In the genomic region with DNA sequence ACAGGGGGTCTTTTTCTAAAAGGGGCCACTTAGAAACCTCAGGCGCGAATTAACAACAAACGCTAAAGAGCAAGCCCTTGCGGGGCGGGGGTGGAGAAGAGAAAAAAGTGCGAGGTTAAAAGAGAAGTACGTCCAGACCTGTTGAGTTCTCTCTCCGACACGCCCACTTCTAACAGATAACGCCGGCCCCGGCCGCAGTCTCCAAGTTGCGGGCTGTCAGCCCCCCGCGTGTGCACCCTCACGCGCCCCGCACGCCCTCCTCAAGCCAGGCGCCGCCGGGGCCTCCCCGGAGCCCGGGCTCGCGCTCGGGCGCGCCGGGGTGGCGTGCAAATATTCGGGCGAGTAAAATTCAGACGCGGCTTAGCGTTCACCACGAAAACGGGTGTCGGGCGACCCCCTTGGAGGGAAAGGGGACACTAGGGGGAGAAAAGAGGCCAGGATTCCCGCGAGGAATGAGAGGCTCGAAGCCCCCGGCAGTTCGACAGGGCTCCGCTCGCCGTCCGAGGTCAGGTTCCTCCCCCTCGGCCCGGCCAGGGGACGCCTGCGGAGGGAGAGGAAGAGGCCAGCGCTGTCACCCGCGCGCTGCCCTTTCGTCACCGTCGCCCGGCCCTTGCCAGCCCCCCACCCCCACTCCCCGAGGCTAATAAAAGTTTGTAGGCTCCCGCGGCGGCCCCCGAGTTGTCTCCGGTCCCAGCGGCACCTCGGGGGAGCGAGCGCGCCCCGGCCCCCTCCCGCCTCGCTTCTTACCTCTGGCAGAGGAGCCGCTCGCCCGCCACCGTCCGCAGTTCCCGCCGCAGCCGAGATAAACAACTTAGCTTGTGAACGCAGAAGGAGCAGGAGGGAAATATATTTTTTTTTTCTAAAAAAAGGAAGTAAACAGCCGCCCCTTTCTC, we compare ENCODE assay signal across 1 cellular context.
TF ChIP-seq lines count a peak whose summit lies in the region.

No MANE protein-coding gene starts in this region.

TF ChIP-seq in K562, 482 proteins besides CTCF, POLR2A, EP300 and RAD21 (continued from another document):
- TF ChIP-seq, protein P1, sequence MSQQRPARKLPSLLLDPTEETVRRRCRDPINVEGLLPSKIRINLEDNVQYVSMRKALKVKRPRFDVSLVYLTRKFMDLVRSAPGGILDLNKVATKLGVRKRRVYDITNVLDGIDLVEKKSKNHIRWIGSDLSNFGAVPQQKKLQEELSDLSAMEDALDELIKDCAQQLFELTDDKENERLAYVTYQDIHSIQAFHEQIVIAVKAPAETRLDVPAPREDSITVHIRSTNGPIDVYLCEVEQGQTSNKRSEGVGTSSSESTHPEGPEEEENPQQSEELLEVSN (IDR thresholded peaks at IDR 0.05; ENCODE audit: borderline replicate concordance in 1 of 2, extremely low read depth in 1 of 2, insufficient read depth in 1 of 2, insufficient read length in 1 of 2, low read depth in 1 of 2, low read length in 1 of 2, poor library complexity in 1 of 2, severe bottlenecking in 1 of 2), result peak in 1 of 2 experiments; percentile 33
- no peak for TF ChIP-seq ZNF76 (CRISPR knock-in tag; IDR thresholded peaks at IDR 0.05; ENCODE audit: borderline replicate concordance)
- TF ChIP-seq EGR1 (conservative IDR thresholded peaks at IDR 0.05), result peak; percentile 75
- TF ChIP-seq, protein P2, sequence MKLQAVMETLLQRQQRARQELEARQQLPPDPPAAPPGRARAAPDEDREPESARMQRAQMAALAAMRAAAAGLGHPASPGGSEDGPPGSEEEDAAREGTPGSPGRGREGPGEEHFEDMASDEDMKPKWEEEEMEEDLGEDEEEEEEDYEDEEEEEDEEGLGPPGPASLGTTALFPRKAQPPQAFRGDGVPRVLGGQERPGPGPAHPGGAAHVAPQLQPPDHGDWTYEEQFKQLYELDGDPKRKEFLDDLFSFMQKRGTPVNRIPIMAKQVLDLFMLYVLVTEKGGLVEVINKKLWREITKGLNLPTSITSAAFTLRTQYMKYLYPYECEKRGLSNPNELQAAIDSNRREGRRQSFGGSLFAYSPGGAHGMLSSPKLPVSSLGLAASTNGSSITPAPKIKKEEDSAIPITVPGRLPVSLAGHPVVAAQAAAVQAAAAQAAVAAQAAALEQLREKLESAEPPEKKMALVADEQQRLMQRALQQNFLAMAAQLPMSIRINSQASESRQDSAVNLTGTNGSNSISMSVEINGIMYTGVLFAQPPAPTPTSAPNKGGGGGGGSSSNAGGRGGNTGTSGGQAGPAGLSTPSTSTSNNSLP (IDR thresholded peaks at IDR 0.05; ENCODE audit: borderline replicate concordance, low read depth, low read length), result no peak
- TF ChIP-seq ESRRA (IDR thresholded peaks at IDR 0.05; ENCODE audit: borderline replicate concordance, low read depth), result no peak
- TF ChIP-seq SIN3A (IDR thresholded peaks at IDR 0.05; ENCODE audit: borderline replicate concordance in 2 of 2, control insufficient read depth in 1 of 2, low read depth in 2 of 2, low read length in 2 of 2), result peak; percentile 10 to 88; a peak in 2 of 4 replicates
- TF ChIP-seq, protein P3, sequence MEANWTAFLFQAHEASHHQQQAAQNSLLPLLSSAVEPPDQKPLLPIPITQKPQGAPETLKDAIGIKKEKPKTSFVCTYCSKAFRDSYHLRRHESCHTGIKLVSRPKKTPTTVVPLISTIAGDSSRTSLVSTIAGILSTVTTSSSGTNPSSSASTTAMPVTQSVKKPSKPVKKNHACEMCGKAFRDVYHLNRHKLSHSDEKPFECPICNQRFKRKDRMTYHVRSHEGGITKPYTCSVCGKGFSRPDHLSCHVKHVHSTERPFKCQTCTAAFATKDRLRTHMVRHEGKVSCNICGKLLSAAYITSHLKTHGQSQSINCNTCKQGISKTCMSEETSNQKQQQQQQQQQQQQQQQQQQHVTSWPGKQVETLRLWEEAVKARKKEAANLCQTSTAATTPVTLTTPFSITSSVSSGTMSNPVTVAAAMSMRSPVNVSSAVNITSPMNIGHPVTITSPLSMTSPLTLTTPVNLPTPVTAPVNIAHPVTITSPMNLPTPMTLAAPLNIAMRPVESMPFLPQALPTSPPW (CRISPR knock-in tag; IDR thresholded peaks at IDR 0.05), result no peak
- no peak for TF ChIP-seq PURB (CRISPR knock-in tag; IDR thresholded peaks at IDR 0.05; ENCODE audit: low read depth)
- TF ChIP-seq NFIX (CRISPR knock-in tag; IDR thresholded peaks at IDR 0.05; ENCODE audit: low read depth), result no peak
- TF ChIP-seq, protein P4, sequence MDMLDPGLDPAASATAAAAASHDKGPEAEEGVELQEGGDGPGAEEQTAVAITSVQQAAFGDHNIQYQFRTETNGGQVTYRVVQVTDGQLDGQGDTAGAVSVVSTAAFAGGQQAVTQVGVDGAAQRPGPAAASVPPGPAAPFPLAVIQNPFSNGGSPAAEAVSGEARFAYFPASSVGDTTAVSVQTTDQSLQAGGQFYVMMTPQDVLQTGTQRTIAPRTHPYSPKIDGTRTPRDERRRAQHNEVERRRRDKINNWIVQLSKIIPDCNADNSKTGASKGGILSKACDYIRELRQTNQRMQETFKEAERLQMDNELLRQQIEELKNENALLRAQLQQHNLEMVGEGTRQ (CRISPR knock-in tag; IDR thresholded peaks at IDR 0.05), result no peak
- no peak for TF ChIP-seq ATF1 (CRISPR knock-in tag; IDR thresholded peaks at IDR 0.05)
- 0 out of 2 replicates have a peak, but pooled peaks have one; percentile 6 for TF ChIP-seq ATF1 (tag; IDR thresholded peaks at IDR 0.05)
- TF ChIP-seq, protein P5, sequence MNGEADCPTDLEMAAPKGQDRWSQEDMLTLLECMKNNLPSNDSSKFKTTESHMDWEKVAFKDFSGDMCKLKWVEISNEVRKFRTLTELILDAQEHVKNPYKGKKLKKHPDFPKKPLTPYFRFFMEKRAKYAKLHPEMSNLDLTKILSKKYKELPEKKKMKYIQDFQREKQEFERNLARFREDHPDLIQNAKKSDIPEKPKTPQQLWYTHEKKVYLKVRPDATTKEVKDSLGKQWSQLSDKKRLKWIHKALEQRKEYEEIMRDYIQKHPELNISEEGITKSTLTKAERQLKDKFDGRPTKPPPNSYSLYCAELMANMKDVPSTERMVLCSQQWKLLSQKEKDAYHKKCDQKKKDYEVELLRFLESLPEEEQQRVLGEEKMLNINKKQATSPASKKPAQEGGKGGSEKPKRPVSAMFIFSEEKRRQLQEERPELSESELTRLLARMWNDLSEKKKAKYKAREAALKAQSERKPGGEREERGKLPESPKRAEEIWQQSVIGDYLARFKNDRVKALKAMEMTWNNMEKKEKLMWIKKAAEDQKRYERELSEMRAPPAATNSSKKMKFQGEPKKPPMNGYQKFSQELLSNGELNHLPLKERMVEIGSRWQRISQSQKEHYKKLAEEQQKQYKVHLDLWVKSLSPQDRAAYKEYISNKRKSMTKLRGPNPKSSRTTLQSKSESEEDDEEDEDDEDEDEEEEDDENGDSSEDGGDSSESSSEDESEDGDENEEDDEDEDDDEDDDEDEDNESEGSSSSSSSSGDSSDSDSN (IDR thresholded peaks at IDR 0.05; ENCODE audit: borderline replicate concordance in 1 of 2, low read depth in 2 of 2, low read length in 2 of 2), result peak; percentile 81 to 85; a peak in 2 of 4 replicates
- no peak for TF ChIP-seq HMG20B (CRISPR knock-in tag; IDR thresholded peaks at IDR 0.05)
- peak; percentile 45 for TF ChIP-seq CTBP1 (IDR thresholded peaks at IDR 0.05; ENCODE audit: borderline replicate concordance)
- TF ChIP-seq GTF2E2 (tag; IDR thresholded peaks at IDR 0.05), result no peak
- TF ChIP-seq, protein P6, sequence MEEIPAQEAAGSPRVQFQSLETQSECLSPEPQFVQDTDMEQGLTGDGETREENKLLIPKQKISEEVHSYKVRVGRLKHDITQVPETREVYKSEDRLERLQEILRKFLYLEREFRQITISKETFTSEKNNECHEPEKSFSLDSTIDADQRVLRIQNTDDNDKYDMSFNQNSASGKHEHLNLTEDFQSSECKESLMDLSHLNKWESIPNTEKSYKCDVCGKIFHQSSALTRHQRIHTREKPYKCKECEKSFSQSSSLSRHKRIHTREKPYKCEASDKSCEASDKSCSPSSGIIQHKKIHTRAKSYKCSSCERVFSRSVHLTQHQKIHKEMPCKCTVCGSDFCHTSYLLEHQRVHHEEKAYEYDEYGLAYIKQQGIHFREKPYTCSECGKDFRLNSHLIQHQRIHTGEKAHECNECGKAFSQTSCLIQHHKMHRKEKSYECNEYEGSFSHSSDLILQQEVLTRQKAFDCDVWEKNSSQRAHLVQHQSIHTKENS (CRISPR knock-in tag; IDR thresholded peaks at IDR 0.05), result no peak
- no peak for TF ChIP-seq ZNF212 (CRISPR knock-in tag; IDR thresholded peaks at IDR 0.05)
- peak; percentile 52; the same call in 1 of the 2 replicates for TF ChIP-seq RB1 (IDR thresholded peaks at IDR 0.05; ENCODE audit: low read depth)
- no peak for TF ChIP-seq ELF4 (CRISPR knock-in tag; IDR thresholded peaks at IDR 0.05)
- no peak for TF ChIP-seq ESRRB (CRISPR knock-in tag; IDR thresholded peaks at IDR 0.05; ENCODE audit: borderline replicate concordance)
- TF ChIP-seq WHSC1 (IDR thresholded peaks at IDR 0.05; ENCODE audit: low read length), result no peak
- TF ChIP-seq HEY1 (CRISPR knock-in tag; IDR thresholded peaks at IDR 0.05; ENCODE audit: borderline replicate concordance), result no peak
- TF ChIP-seq ZNF174 (CRISPR knock-in tag; IDR thresholded peaks at IDR 0.05), result no peak
- peak; percentile 68 for TF ChIP-seq RBFOX2 (IDR thresholded peaks at IDR 0.05; ENCODE audit: low read depth, low read length)
- peak; percentile 45 for TF ChIP-seq RBBP5 (IDR thresholded peaks at IDR 0.05; ENCODE audit: borderline replicate concordance, insufficient read depth, low read length, poor library complexity, severe bottlenecking)
- TF ChIP-seq ZBTB17 (CRISPR knock-in tag; IDR thresholded peaks at IDR 0.05), result no peak
- TF ChIP-seq BRD9 (IDR thresholded peaks at IDR 0.05; ENCODE audit: low read depth, partially characterized antibody), result no peak
- TF ChIP-seq ZNF274 (IDR thresholded peaks at IDR 0.05; ENCODE audit: borderline replicate concordance, low read depth, low read length), result no peak
- no peak for TF ChIP-seq ZBTB8A (IDR thresholded peaks at IDR 0.05; ENCODE audit: partially characterized antibody)
- TF ChIP-seq, protein P7, sequence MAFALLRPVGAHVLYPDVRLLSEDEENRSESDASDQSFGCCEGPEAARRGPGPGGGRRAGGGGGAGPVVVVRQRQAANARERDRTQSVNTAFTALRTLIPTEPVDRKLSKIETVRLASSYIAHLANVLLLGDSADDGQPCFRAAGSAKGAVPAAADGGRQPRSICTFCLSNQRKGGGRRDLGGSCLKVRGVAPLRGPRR (CRISPR knock-in tag; IDR thresholded peaks at IDR 0.05), result no peak
- TF ChIP-seq ZNF445 (CRISPR knock-in tag; IDR thresholded peaks at IDR 0.05; ENCODE audit: low read depth), result no peak
